9 cellular contexts compared by ENCODE assay signal in genomic region chr5:132225165-132226032, GRCh38. TPM values are rescaled to one million over a fixed set of nuclear protein-coding genes. Genes with fewer than 3 reads are reported as not detected.
DNase-seq lines count a peak whose midpoint lies in the region; ATAC-seq, FAIRE-seq and TF ChIP-seq lines count a peak whose summit lies in the region.
"Had no signal": no experiment of that assay in that cellular context is flagged by ENCODE, and none has a peak within 500 bp of the region (broad histone marks: within the 10 kb centered on the region; RNA-seq: fewer than 3 reads in every experiment).

No MANE protein-coding gene starts in this region.

- H3K27me3 ChIP-seq in right cardiac atrium (ENCODE audit: control insufficient read depth, insufficient read depth) (no peaks in the 10 kb centered on the region), smooth muscle cell (ENCODE audit: low read depth) (no peaks in the 10 kb centered on the region)

- FAIRE-seq in GM19239 (lab: Jason Lieb, UNC), result no peak

- WGBS in right cardiac atrium, result 29% methylated on average over 13 of the region's 13 CpGs
- WGBS in smooth muscle cell (ENCODE audit: low lambda C conversion rate), result 6% methylated on average over 13 of the region's 13 CpGs

- H3K27ac ChIP-seq in right cardiac atrium (ENCODE audit: low read length) (peak overlapping the region; percentile 84), smooth muscle cell (ENCODE audit: low read depth) (peak overlapping the region; percentile 98)

- intact Hi-C loops in right cardiac atrium (cut with DNase I), result no loop called here

- peaks cover 30% of the 10 kb centered on the region for H3K4me1 ChIP-seq in right cardiac atrium (ENCODE audit: control insufficient read depth, insufficient read depth, low read length)
- H3K4me1 ChIP-seq in smooth muscle cell (ENCODE audit: low read depth), result peaks cover 5% of the 10 kb centered on the region

- peaks cover 56% of the 10 kb centered on the region for H4K20me1 ChIP-seq in smooth muscle cell (ENCODE audit: low read depth)

- peak overlapping the region; percentile 96 for H3K9ac ChIP-seq in smooth muscle cell (ENCODE audit: low read depth)

- H3F3A ChIP-seq in smooth muscle cell (ENCODE audit: low read depth), result peaks cover 32% of the 10 kb centered on the region

- peaks cover 52% of the 10 kb centered on the region for H3K79me2 ChIP-seq in smooth muscle cell (ENCODE audit: low read depth)

- H3K36me3 ChIP-seq in smooth muscle cell (ENCODE audit: low read depth), result no peaks in the 10 kb centered on the region

- TF ChIP-seq CTCF in smooth muscle cell (IDR thresholded peaks at IDR 0.05; ENCODE audit: borderline replicate concordance, insufficient read depth, poor library complexity, severe bottlenecking), result no peak

- peak; percentile 88 for DNase-seq in Daoy (ENCODE audit: low read depth)
- peak; percentile 77 for DNase-seq in NCI-H446 treated with DMSO at 0.1 percent for 48 hours (lab: John Stamatoyannopoulos, UW)
- DNase-seq in amniotic epithelial cell (ENCODE audit: low read depth), result peak; percentile 98
- DNase-seq in right cardiac atrium, result peak; percentile 76 to 87 (median 85)
- DNase-seq in smooth muscle cell (lab: John Stamatoyannopoulos, UW; ENCODE audit: unreplicated experiment), result peak; percentile 44
- no peak for DNase-seq in GM19239 (ENCODE audit: insufficient read length, low spot score)

- H3K9me3 ChIP-seq in right cardiac atrium (ENCODE audit: control insufficient read depth, low read length) (no peaks in the 10 kb centered on the region), smooth muscle cell (replicated peaks; ENCODE audit: low read depth) (no peaks in the 10 kb centered on the region)

- H3K4me3 ChIP-seq in right cardiac atrium (ENCODE audit: low read length) (no peak overlapping the region), smooth muscle cell (peak overlapping the region; percentile 78)

- peak; percentile 35 to 49 for ATAC-seq in right cardiac atrium
- ATAC-seq in GM19397 (IDR thresholded peaks at IDR 0.05; ENCODE audit: unreplicated experiment), result no peak
- no peak for ATAC-seq in GM21825 (IDR thresholded peaks at IDR 0.05; ENCODE audit: unreplicated experiment)

- H3K4me2 ChIP-seq in smooth muscle cell, result peak overlapping the region; percentile 96

- H2AFZ ChIP-seq in smooth muscle cell (ENCODE audit: low read depth), result no peak overlapping the region

RNA-seq across cellular contexts. Expression of gene P4HA2, which starts 2.3 kb away (rescaled TPM):
- total RNA-seq in Daoy (2014; rRNA removed; shearing (Covaris generic)), result 118 and 119 TPM in 2 replicates
- total RNA-seq in right cardiac atrium, result 100 to 1,000 TPM in 1 of 4 donors, 10 to 100 TPM in 3; 58.9 to 103 (median 71.8) TPM
- 51.9 TPM for polyA plus RNA-seq in right cardiac atrium
- 352 and 482 TPM in 2 replicates for total RNA-seq in smooth muscle cell
- 500 and 707 TPM in 2 replicates for polyA plus RNA-seq in smooth muscle cell

RNA-seq across cellular contexts. Expression of gene PDLIM4, which starts 32.1 kb away (rescaled TPM):
- 94.7 and 103 TPM in 2 replicates for total RNA-seq in Daoy (2014; rRNA removed; shearing (Covaris generic))
- total RNA-seq in right cardiac atrium (100 to 1,000 TPM in 1 of 4 donors, 10 to 100 TPM in 3; 47.8 to 113 (median 54.3) TPM), smooth muscle cell (77.4 and 93.8 TPM in 2 replicates)
- polyA plus RNA-seq in right cardiac atrium (35.0 TPM), smooth muscle cell (275 and 338 TPM in 2 replicates)
- total RNA-seq: mononuclear cell had no signal

Comparison
In these comparisons a context has a peak if more than half of its experiments do, and no peak if none do; other contexts are left out.
1. ATAC-seq: peak in right cardiac atrium (2 of 2); none in GM19397 (single experiment) and GM21825 (single experiment).